8 cellular contexts compared by ENCODE assay signal in the genomic region with DNA sequence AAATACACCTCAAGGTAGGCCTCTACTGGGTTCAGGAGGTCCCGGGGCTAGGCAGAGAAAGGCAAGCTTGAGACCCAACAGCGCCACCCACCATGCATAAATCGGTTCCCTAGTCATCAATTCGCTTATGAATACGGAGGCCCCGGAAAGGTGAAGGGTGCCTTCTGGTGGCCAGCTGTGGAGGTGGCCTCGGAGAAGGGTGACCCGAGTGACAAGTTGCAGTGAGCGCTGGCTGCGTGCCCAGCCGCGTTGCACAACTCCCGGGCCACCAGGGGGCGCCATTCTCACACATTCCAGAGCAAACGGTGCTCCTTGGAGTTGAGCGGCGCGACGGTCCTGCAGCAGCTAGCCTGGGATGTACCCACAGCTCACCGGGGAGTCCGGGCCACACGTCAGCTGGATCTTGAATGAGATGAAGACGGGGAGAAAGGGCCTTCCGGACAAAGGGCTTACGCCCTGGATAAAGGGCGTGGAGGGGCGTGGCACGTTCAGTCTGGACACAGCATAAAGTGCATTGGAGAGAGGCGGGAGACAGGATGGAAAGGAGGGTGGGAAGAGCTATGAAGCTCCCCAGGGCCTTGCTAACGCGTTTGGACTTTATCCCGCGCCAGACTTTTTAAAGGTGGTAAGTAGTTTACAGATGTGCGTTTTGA. TPM values are rescaled to one million over a fixed set of nuclear protein-coding genes. Genes with fewer than 3 reads are reported as not detected.
DNase-seq lines count a peak whose midpoint lies in the region; ATAC-seq, FAIRE-seq and TF ChIP-seq lines count a peak whose summit lies in the region.

No MANE protein-coding gene starts in this region.

- no peaks in the 10 kb centered on the region for H3K36me3 ChIP-seq in endodermal cell (ENCODE audit: control insufficient read depth, insufficient read depth, low read length)

- no peak overlapping the region for H3K27ac Mint-ChIP-seq in endodermal cell

- no peak overlapping the region for H3K4me3 ChIP-seq in endodermal cell (ENCODE audit: low read length)

- peaks cover 7% of the 10 kb centered on the region for H3K27me3 ChIP-seq in endodermal cell (ENCODE audit: control insufficient read depth, insufficient read depth, low read length, poor library complexity, severe bottlenecking)

- 27 to 29% methylated on average over 25 to 34 of the region's 34 CpGs for WGBS in endodermal cell (ENCODE audit: insufficient coverage in 1 of 2, insufficient read length in 1 of 2), 2 experiments

- peak; percentile 76 for ATAC-seq in GM21381 (IDR thresholded peaks at IDR 0.05; ENCODE audit: unreplicated experiment)

- DNase-seq in Caki2 (ENCODE audit: low read depth) = peak; percentile 100
- DNase-seq in HTR-8/SVneo (ENCODE audit: insufficient read length, low spot score) = peak; percentile 81
- DNase-seq in NOMO-1 (lab: John Stamatoyannopoulos, UW; ENCODE audit: unreplicated experiment in 2 of 2) = peak; percentile 87 to 94
- peak; percentile 92 to 97 for DNase-seq in activated CD8-positive, alpha-beta memory T cell treated with anti-CD3 and anti-CD28 coated beads for 4 hours (ENCODE audit: low read depth in 2 of 2)
- peak; percentile 100 for DNase-seq in endodermal cell
- peak; percentile 70 for DNase-seq in middle frontal gyrus (ENCODE audit: extremely low spot score, low spot score)
- DNase-seq in stimulated activated CD8-positive, alpha-beta memory T cell treated with anti-CD3 and anti-CD28 coated beads, Interleukin-4, amount 100 ng/mL, for 1 hour (ENCODE audit: low read depth in 2 of 2, low spot score in 1 of 2) = peak; percentile 97 to 98

- in situ Hi-C loops in Caki2 (cut with HindIII; ENCODE audit: low pct_unique_long_range_greater_than_20kb, low sequenced_read_pairs) = no loop called here

- H3K9ac ChIP-seq in endodermal cell (ENCODE audit: extremely low read depth, low read length, poor library complexity, severe bottlenecking) = no peak overlapping the region

- no peaks in the 10 kb centered on the region for H3K9me3 ChIP-seq in endodermal cell (ENCODE audit: control insufficient read depth, low read length)

- H3K4me1 Mint-ChIP-seq in endodermal cell = peaks cover 3% of the 10 kb centered on the region

- peak overlapping the region; percentile 40 for H3K4me3 Mint-ChIP-seq in endodermal cell

- H3K27me3 Mint-ChIP-seq in endodermal cell (ENCODE audit: insufficient read depth) = peaks cover 12% of the 10 kb centered on the region

- no peaks in the 10 kb centered on the region for H3K36me3 Mint-ChIP-seq in endodermal cell (ENCODE audit: low read depth)

- TF ChIP-seq CTCF in endodermal cell (conservative IDR thresholded peaks at IDR 0.05) = peak; percentile 100

- no peak overlapping the region for H3K27ac ChIP-seq in endodermal cell (ENCODE audit: low read depth, low read length)

- FAIRE-seq in HTR-8/SVneo (lab: Jason Lieb, UNC) = peak; percentile 94

- H3K4me1 ChIP-seq in endodermal cell (ENCODE audit: control insufficient read depth, insufficient read depth, low read length) = peaks cover 3% of the 10 kb centered on the region

- no peaks in the 10 kb centered on the region for H3K9me3 Mint-ChIP-seq in endodermal cell

RNA-seq across cellular contexts. Expression of a gene that starts 20.4 kb away (rescaled TPM):
- total RNA-seq in Caki2 (2014; rRNA removed; shearing (Covaris generic); ENCODE audit: low replicate concordance) = 11,384 and 12,769 TPM in 2 replicates
- 1,000 to 10,000 TPM; 2,719 to 2,976 TPM for total RNA-seq in endodermal cell
- polyA plus RNA-seq in endodermal cell (2013, experiment 1 of 2) = 2,581 TPM
- polyA plus RNA-seq in endodermal cell (2013, experiment 2 of 2) = 2,852 TPM

RNA-seq across cellular contexts. Expression of a gene that starts 45.0 kb away (rescaled TPM):
- 0.34 and 2.6 TPM in 2 replicates for total RNA-seq in Caki2 (2014; rRNA removed; shearing (Covaris generic); ENCODE audit: low replicate concordance)
- 1 to 10 TPM; 4.8 to 7.7 TPM for total RNA-seq in endodermal cell
- 2.1 TPM for polyA plus RNA-seq in endodermal cell (2013, experiment 1 of 2)
- 2.0 TPM for polyA plus RNA-seq in endodermal cell (2013, experiment 2 of 2)

RNA-seq across cellular contexts. Expression of a gene that starts 45.1 kb away (rescaled TPM):
- total RNA-seq in Caki2 (2014; rRNA removed; shearing (Covaris generic); ENCODE audit: low replicate concordance) = 42.7 and 59.6 TPM in 2 replicates
- 10 to 100 TPM; 71.8 to 86.8 TPM for total RNA-seq in endodermal cell
- 77.4 TPM for polyA plus RNA-seq in endodermal cell (2013, experiment 1 of 2)
- 68.3 TPM for polyA plus RNA-seq in endodermal cell (2013, experiment 2 of 2)
